34 cellular contexts compared by ENCODE assay signal in the genomic region with DNA sequence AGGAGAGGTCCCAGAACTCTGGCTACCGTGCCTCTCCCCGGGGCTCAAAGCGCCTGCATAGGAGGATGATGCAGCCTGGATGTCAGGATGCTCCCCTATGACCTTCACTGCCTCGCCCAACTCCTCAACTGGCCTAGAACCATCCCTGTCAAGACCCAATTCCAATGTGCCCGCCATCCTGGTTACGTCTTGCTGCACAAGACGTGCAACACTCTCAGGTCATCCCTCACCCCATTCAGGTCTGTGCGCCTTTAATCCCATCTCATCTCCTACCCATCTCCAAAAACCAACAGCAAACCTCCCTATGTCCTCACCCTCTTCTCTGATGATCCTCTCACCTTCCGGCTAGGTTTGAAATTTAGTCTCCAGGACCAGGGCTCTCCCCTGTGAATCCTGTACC. TPM values are rescaled to one million over a fixed set of nuclear protein-coding genes. Genes with fewer than 3 reads are reported as not detected.
"Had no signal": no experiment of that assay in that cellular context is flagged by ENCODE, and none has a peak within 500 bp of the region (broad histone marks: within the 10 kb centered on the region; RNA-seq: fewer than 3 reads in every experiment).

No MANE protein-coding gene starts in this region.

- ATAC-seq: activated naive CD8-positive, alpha-beta T cell treated with anti-CD3 and anti-CD28 coated beads, Interleukin-2, amount 50 U/mL, for 24 hours; left colon; stimulated activated memory B cell treated with anti-CD40 and anti-IgM and Interleukin-4, amounts not matched to agents 10 μg/mL and 1 μg/mL and 100 μg/mL, for 72 hours; stimulated activated naive CD8-positive, alpha-beta T cell treated with anti-CD3 and anti-CD28 coated beads, Interleukin-15, amount 100 ng/mL, for 72 hours had no signal

- H3K27me3 Mint-ChIP-seq: activated CD4-positive, alpha-beta memory T cell treated with anti-CD3 and anti-CD28 coated beads for 36 hours; activated naive CD8-positive, alpha-beta T cell treated with anti-CD3 and anti-CD28 coated beads, Interleukin-2, amount 50 U/mL, for 24 hours; progenitor cell of endocrine pancreas; stimulated activated memory B cell treated with anti-CD40 and anti-IgM and Interleukin-4, amounts not matched to agents 10 μg/mL and 1 μg/mL and 100 μg/mL, for 72 hours; stimulated activated naive CD8-positive, alpha-beta T cell treated with anti-CD3 and anti-CD28 coated beads, Interleukin-15, amount 100 ng/mL, for 72 hours had no signal

- H3K9me3 Mint-ChIP-seq: activated CD4-positive, alpha-beta memory T cell treated with anti-CD3 and anti-CD28 coated beads for 36 hours; activated naive CD8-positive, alpha-beta T cell treated with anti-CD3 and anti-CD28 coated beads, Interleukin-2, amount 50 U/mL, for 24 hours; activated T-helper 1 cell treated with anti-CD3 and anti-CD28 coated beads, Interleukin-12 subunit alpha, Interleukin-12 subunit beta, Interleukin-2, Interleukin-4 antibody, amounts not matched to agents 30 ng/mL and 10 ng/mL and 1 ng/mL, durations not matched to agents 14 hours and 24 hours and 36 hours; immature natural killer cell; nephron; stimulated activated memory B cell treated with anti-CD40 and anti-IgM and Interleukin-4, amounts not matched to agents 10 μg/mL and 1 μg/mL and 100 μg/mL, for 72 hours; stimulated activated naive CD8-positive, alpha-beta T cell treated with anti-CD3 and anti-CD28 coated beads, Interleukin-15, amount 100 ng/mL, for 72 hours had no signal

- H3K4me3 Mint-ChIP-seq: activated CD4-positive, alpha-beta memory T cell treated with anti-CD3 and anti-CD28 coated beads for 36 hours; activated naive CD8-positive, alpha-beta T cell treated with anti-CD3 and anti-CD28 coated beads, Interleukin-2, amount 50 U/mL, for 24 hours; activated T-helper 1 cell treated with anti-CD3 and anti-CD28 coated beads, Interleukin-12 subunit alpha, Interleukin-12 subunit beta, Interleukin-2, Interleukin-4 antibody, amounts not matched to agents 30 ng/mL and 10 ng/mL and 1 ng/mL, durations not matched to agents 14 hours and 24 hours and 36 hours; stimulated activated memory B cell treated with anti-CD40 and anti-IgM and Interleukin-4, amounts not matched to agents 10 μg/mL and 1 μg/mL and 100 μg/mL, for 72 hours; stimulated activated naive CD8-positive, alpha-beta T cell treated with anti-CD3 and anti-CD28 coated beads, Interleukin-15, amount 100 ng/mL, for 72 hours had no signal

- H3K9me3 ChIP-seq: ovary, sigmoid colon, upper lobe of left lung had no signal

- FAIRE-seq: endothelial cell of umbilical vein, kidney, small intestine had no signal

- H3K4me3 ChIP-seq: ovary, sigmoid colon, upper lobe of left lung had no signal

- H3K36me3 ChIP-seq: ovary had no signal

- DNase-seq: activated CD4-positive, alpha-beta memory T cell treated with anti-CD3 and anti-CD28 coated beads for 36 hours; activated CD4-positive, alpha-beta T cell treated with anti-CD3 and anti-CD28 coated beads for 4 hours; activated CD8-positive, alpha-beta memory T cell treated with anti-CD3 and anti-CD28 coated beads, Interleukin-2, amount 50 U/mL, for 4 hours; activated effector memory CD4-positive, alpha-beta T cell treated with anti-CD3 and anti-CD28 coated beads, Interleukin-2, amount 50 U/mL, for 16 hours; activated naive CD4-positive, alpha-beta T cell treated with anti-CD3 and anti-CD28 coated beads, Interleukin-2, amount 50 U/mL, for 16 hours; activated naive CD8-positive, alpha-beta T cell treated with anti-CD3 and anti-CD28 coated beads, Interleukin-2, amount 50 U/mL, for 24 hours; activated T-cell treated with anti-CD3 and anti-CD28 coated beads, Interleukin-2, amount 50 U/mL, for 1 hour; amygdala; cortex of kidney; hippocampal formation; immature natural killer cell; kidney; left colon; mammary epithelial cell; ovary; retina; sigmoid colon; small intestine; stimulated activated CD4-positive, alpha-beta T cell treated with anti-CD3 and anti-CD28 coated beads, Interleukin-1b, Interleukin-23, amount 100 ng/mL, for 48 hours; stimulated activated CD4-positive, alpha-beta T cell treated with anti-CD3 and anti-CD28 coated beads, Interleukin-4, amount 100 ng/mL, for 4 hours; stimulated activated CD8-positive, alpha-beta memory T cell treated with anti-CD3 and anti-CD28 coated beads, Interleukin-4, amount 100 ng/mL, for 48 hours; stimulated activated naive CD8-positive, alpha-beta T cell treated with anti-CD3 and anti-CD28 coated beads, Interleukin-15, amount 100 ng/mL, for 72 hours; substantia nigra; upper lobe of left lung had no signal

- H3K27ac Mint-ChIP-seq: activated CD4-positive, alpha-beta memory T cell treated with anti-CD3 and anti-CD28 coated beads for 36 hours; activated naive CD8-positive, alpha-beta T cell treated with anti-CD3 and anti-CD28 coated beads, Interleukin-2, amount 50 U/mL, for 24 hours; activated T-helper 1 cell treated with anti-CD3 and anti-CD28 coated beads, Interleukin-12 subunit alpha, Interleukin-12 subunit beta, Interleukin-2, Interleukin-4 antibody, amounts not matched to agents 30 ng/mL and 10 ng/mL and 1 ng/mL, durations not matched to agents 14 hours and 24 hours and 36 hours; nephron; progenitor cell of endocrine pancreas; stimulated activated memory B cell treated with anti-CD40 and anti-IgM and Interleukin-4, amounts not matched to agents 10 μg/mL and 1 μg/mL and 100 μg/mL, for 72 hours; stimulated activated naive CD8-positive, alpha-beta T cell treated with anti-CD3 and anti-CD28 coated beads, Interleukin-15, amount 100 ng/mL, for 72 hours had no signal

- H3K27me3 ChIP-seq: ovary, sigmoid colon, upper lobe of left lung had no signal

- H3K27ac ChIP-seq: ovary, sigmoid colon, upper lobe of left lung, VCaP had no signal

RNA-seq across cellular contexts. Expression of a gene that starts 30.7 kb away (rescaled TPM):
- total RNA-seq: activated T-helper 1 cell treated with anti-CD3 and anti-CD28 coated beads, Interleukin-12 subunit alpha, Interleukin-12 subunit beta, Interleukin-2, Interleukin-4 antibody, amounts not matched to agents 30 ng/mL and 10 ng/mL and 1 ng/mL, durations not matched to agents 14 hours and 24 hours and 36 hours; endothelial cell of umbilical vein; fibroblast of lung; left colon; mucosa of gallbladder; T-helper 1 cell treated with Interleukin-12 subunit alpha and Interleukin-12 subunit beta and Interleukin-4 antibody, amounts not matched to agents 30 ng/mL and 1 ng/mL, for 36 hours had no signal
- polyA plus RNA-seq: endothelial cell of umbilical vein, esophagus, fibroblast of lung, immature natural killer cell had no signal
